1 cellular context compared by ENCODE assay signal in the genomic region with DNA sequence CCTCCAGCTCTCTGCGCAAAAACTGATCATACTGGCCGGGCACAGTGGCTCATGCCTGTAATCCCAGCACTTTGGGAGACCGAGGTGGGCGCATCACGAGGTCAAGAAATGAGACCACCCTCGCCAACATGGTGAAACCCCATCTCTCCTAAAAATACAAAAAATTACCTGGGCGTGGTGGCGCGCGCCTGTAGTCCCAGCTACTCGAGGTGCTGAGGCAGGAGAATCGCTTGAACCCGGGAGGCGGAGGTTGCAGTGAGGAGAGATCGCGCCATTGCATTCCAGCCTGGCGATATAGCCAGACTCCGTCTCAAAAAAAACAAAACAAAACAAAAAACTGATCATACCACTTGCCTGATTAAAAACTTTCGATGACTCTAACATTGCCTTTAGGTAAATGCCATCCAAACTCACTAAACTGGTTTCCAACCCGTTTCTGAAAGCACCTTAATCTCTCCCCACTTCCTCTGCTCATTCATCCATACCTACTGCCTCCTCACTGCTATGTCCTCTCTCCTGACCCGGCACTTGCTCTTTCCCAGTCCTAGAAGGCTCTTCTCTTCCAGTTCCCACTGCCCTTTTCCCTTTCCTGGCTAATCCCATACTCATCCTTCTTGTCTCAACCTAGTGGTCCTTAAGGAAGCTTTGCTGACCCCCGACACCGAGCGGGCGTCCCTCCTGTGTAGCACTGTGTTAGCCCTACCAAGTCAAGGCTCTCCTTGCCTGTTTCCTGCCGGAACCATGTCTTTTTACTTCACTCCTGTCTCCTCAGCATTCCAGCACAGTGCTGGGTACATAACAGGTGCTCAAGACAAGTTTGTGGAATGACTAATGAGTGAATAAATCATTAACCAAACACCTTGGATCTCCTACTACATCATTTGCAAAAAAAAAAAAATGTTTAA.
A peak's percentile ranks its signal among the peaks of the same experiment; 100 is the strongest.
TF ChIP-seq lines count a peak whose summit lies in the region.

No MANE protein-coding gene starts in this region.

TF ChIP-seq in WTC11, 78 proteins besides CTCF, POLR2A, EP300 and RAD21 (continued from another document):
- 0 out of 2 replicates have a peak, but pooled peaks have one; percentile 4 for TF ChIP-seq EMX1 (CRISPR knock-in tag; IDR thresholded peaks at IDR 0.05)
TF ChIP-seq in WTC11: peak in this region for 2.
